Comparison of ENCODE assay signal across 25 cellular contexts in the genomic region with DNA sequence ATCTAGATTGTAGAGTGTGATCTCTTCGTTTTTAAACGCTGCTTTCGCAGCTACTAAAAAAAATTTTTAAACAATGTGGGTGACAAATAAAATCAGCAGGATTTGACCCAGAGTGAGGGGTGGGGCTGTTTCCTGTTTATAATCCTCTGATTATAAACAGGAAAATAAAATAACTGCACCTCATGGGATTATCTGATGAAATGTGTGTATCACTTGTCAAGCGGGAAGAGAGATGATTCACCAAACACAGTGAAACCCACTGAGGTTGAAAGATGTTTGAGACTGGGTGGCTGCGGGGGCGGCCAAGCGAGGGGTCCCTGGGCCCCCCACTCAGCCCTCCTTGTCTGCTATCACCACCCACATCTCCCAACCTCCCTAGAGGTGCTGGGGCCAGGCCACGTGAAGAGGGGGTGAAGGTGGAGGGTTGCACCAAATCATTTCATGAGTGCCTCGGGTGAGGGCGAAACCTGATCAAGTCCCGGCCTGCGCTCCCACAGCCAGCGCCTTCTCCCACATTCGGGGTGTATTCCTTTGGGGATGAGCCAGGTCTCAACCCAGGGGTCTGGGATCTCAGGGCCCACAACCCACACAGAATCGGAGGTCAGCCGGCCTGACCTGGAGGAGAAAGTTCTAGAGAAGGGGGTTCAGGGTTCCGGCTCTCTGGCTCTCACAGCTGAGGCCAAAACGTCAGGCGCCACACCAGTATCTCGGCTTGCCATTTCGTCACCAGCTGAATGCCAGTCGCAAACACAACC.
DNase-seq lines count a peak whose midpoint lies in the region; ATAC-seq, FAIRE-seq and TF ChIP-seq lines count a peak whose summit lies in the region.
"Had no signal": no experiment of that assay in that cellular context is flagged by ENCODE, and none has a peak within 500 bp of the region (broad histone marks: within the 10 kb centered on the region; RNA-seq: fewer than 3 reads in every experiment).

No MANE protein-coding gene starts in this region.

- H3K27me3 Mint-ChIP-seq in astrocyte (ENCODE audit: low read depth, unreplicated experiment), result peaks cover 10% of the 10 kb centered on the region

- H4K20me1 ChIP-seq in astrocyte (ENCODE audit: insufficient read depth, low read length), result no peaks in the 10 kb centered on the region

- intact Hi-C loops in cardiac septum (cut with DNase I), result no loop called here
- intact Hi-C loops in Right ventricle myocardium superior (cut with DNase I), result no loop called here

- H3K79me2 ChIP-seq in astrocyte (ENCODE audit: insufficient read depth, low read length), result no peaks in the 10 kb centered on the region

- no peaks in the 10 kb centered on the region for H3K36me3 Mint-ChIP-seq in astrocyte (ENCODE audit: low read depth, unreplicated experiment)
- H3K36me3 Mint-ChIP-seq: CD4-positive, CD25-positive, alpha-beta regulatory T cell had no signal

- H3K36me3 ChIP-seq in astrocyte (ENCODE audit: insufficient read depth, low read length) (no peaks in the 10 kb centered on the region), tibial nerve (no peaks in the 10 kb centered on the region)
- H3K36me3 ChIP-seq: HAP-1 had no signal

- H3K4me1 ChIP-seq in astrocyte (ENCODE audit: insufficient read depth, low read length) (no peaks in the 10 kb centered on the region), tibial nerve (peaks cover 0 to 7% (median 0%) of the 10 kb centered on the region in 4 donors)
- H3K4me1 ChIP-seq: HAP-1 had no signal

- no peak for ATAC-seq in Right ventricle myocardium superior (ENCODE audit: poor library complexity)
- ATAC-seq in HG02610 (IDR thresholded peaks at IDR 0.05; ENCODE audit: unreplicated experiment), result no peak
- ATAC-seq in HG02981 (IDR thresholded peaks at IDR 0.05; ENCODE audit: unreplicated experiment), result no peak

- no peaks in the 10 kb centered on the region for H3K27me3 ChIP-seq in astrocyte (ENCODE audit: insufficient read depth, low read length)
- no peaks in the 10 kb centered on the region for H3K27me3 ChIP-seq in tibial nerve

- TF ChIP-seq CTCF in astrocyte (IDR thresholded peaks at IDR 0.05; ENCODE audit: insufficient read depth, low read depth, low read length) (no peak), tibial nerve (IDR thresholded peaks at IDR 0.05) (no peak)

- no peak overlapping the region for H3K27ac ChIP-seq in astrocyte (ENCODE audit: low read depth, low read length)
- H3K27ac ChIP-seq in tibial nerve, result peak overlapping the region; percentile 21 to 90 (median 61)
- H3K27ac ChIP-seq: 22Rv1, KMS-11, SK-N-MC had no signal

- no peak overlapping the region for H3K27ac Mint-ChIP-seq in astrocyte (ENCODE audit: unreplicated experiment)
- H3K27ac Mint-ChIP-seq: CD4-positive, CD25-positive, alpha-beta regulatory T cell had no signal

- TF ChIP-seq EP300 in tibial nerve (IDR thresholded peaks at IDR 0.05), result no peak

- FAIRE-seq in astrocyte (lab: Jason Lieb, UNC), result no peak

- H3K4me1 Mint-ChIP-seq in astrocyte (ENCODE audit: low read depth, unreplicated experiment), result peaks cover 7% of the 10 kb centered on the region
- H3K4me1 Mint-ChIP-seq: CD4-positive, CD25-positive, alpha-beta regulatory T cell had no signal

- WGBS in tibial nerve, 2 donors, result 61 to 69% methylated on average over 22 of the region's 22 CpGs

- H3K4me3 ChIP-seq in astrocyte (ENCODE audit: insufficient read depth, low read depth, low read length) (no peak overlapping the region), tibial nerve (no peak overlapping the region)
- H3K4me3 ChIP-seq: HAP-1, SK-N-MC had no signal

- DNase-seq in cardiac septum (ENCODE audit: low spot score), result peak; percentile 71
- no peak for DNase-seq in Right ventricle myocardium superior
- DNase-seq in astrocyte (ENCODE audit: low read depth), result no peak
- peak; percentile 79 for DNase-seq in mesenteric fat pad (ENCODE audit: low spot score)
- no peak for DNase-seq in tibial nerve (ENCODE audit: low spot score in 2 of 2)
- DNase-seq in Kasumi-1 (lab: John Stamatoyannopoulos, UW), result no peak
- DNase-seq: AML-193; CD4-positive, CD25-positive, alpha-beta regulatory T cell; DMS 273 treated with DMSO at 0.1 percent for 48 hours; DMS79 treated with DMSO at 0.1 percent for 48 hours; IMR-90; MV-4-11; NCI-H1105 treated with DMSO at 0.1 percent for 48 hours; NCI-H2081; NCI-H2171; NCI-H446; NCI-H526 treated with DMSO at 0.1 percent for 48 hours; SHP77 had no signal

- no peaks in the 10 kb centered on the region for H3K9me3 ChIP-seq in astrocyte (ENCODE audit: insufficient read depth, low read depth, low read length)
- peaks cover 0 to 5% (median 0%) of the 10 kb centered on the region in 4 donors for H3K9me3 ChIP-seq in tibial nerve
- H3K9me3 ChIP-seq: Caco-2, HAP-1 had no signal

- no peak overlapping the region for H3K4me2 ChIP-seq in astrocyte (ENCODE audit: low read length)
- H3K4me2 ChIP-seq: KMS-11 had no signal

- no peak overlapping the region for H3K4me3 Mint-ChIP-seq in astrocyte (ENCODE audit: unreplicated experiment)

- no peaks in the 10 kb centered on the region for H3K9me3 Mint-ChIP-seq in astrocyte (ENCODE audit: unreplicated experiment)

- H3K9ac ChIP-seq in astrocyte (ENCODE audit: low read length), result no peak overlapping the region
- H3K9ac ChIP-seq: KMS-11 had no signal

- peak overlapping the region; percentile 34 for H2AFZ ChIP-seq in astrocyte (ENCODE audit: low read depth, low read length)

- TF ChIP-seq POLR2A in tibial nerve (IDR thresholded peaks at IDR 0.05), result no peak

Comparison
In these comparisons a context has a peak if more than half of its experiments do, and no peak if none do; other contexts are left out.
1. DNase-seq: peak in cardiac septum (single experiment) and mesenteric fat pad (single experiment); none in Right ventricle myocardium superior (single experiment), astrocyte (single experiment), tibial nerve (0 of 2) and Kasumi-1 (0 of 2).